In genomic region chr1:54220004-54220811, GRCh38 we compare ENCODE assay signal across 8 cellular contexts. TPM values are rescaled to one million over a fixed set of nuclear protein-coding genes. Genes with fewer than 3 reads are reported as not detected.
A peak's percentile ranks its signal among the peaks of the same experiment; 100 is the strongest.
DNase-seq lines count a peak whose midpoint lies in the region; ATAC-seq and TF ChIP-seq lines count a peak whose summit lies in the region.

No MANE protein-coding gene starts in this region.

- no peak for TF ChIP-seq POLR2A in right lobe of liver (IDR thresholded peaks at IDR 0.05)

- TF ChIP-seq CTCF in brain microvascular endothelial cell (IDR thresholded peaks at IDR 0.05; ENCODE audit: low read depth, low read length, missing control alignments) (no peak), right lobe of liver (IDR thresholded peaks at IDR 0.05) (no peak), thoracic aorta (IDR thresholded peaks at IDR 0.05) (no peak)

- H3K4me3 ChIP-seq in brain microvascular endothelial cell (ENCODE audit: low read depth, low read length) (no peak overlapping the region), right lobe of liver (no peak overlapping the region), thoracic aorta (peak overlapping the region; percentile 33)

- DNase-seq in NOMO-1 (lab: John Stamatoyannopoulos, UW; ENCODE audit: unreplicated experiment in 2 of 2) (peak; percentile 40 to 47), NOMO-1 treated with dmso at 0.1 percent for 144 hours (lab: John Stamatoyannopoulos, UW; ENCODE audit: unreplicated experiment) (no peak), brain microvascular endothelial cell (peak; percentile 25), right lobe of liver (peak in 2 of 3 donors; percentile 62 to 76), thoracic aorta (ENCODE audit: low spot score) (no peak)
- DNase-seq in NK-92 treated with Interleukin-12 subunit alpha and Interleukin-12 subunit beta, amount 100 ng/mL, for 24 hours (lab: John Stamatoyannopoulos, UW), result no peak

- in situ Hi-C loops in brain microvascular endothelial cell (cut with HindIII; ENCODE audit: low pct_ligation_motif_present, low sequenced_read_pairs), result no loop called here

- 36% methylated on average over 6 of the region's 18 CpGs for WGBS in right lobe of liver (ENCODE audit: insufficient coverage, low coverage, low lambda C conversion rate, missing lambda C conversion rate)

- H3K9me3 ChIP-seq in right lobe of liver, result no peaks in the 10 kb centered on the region
- no peaks in the 10 kb centered on the region for H3K9me3 ChIP-seq in thoracic aorta

- H3K27me3 ChIP-seq in brain microvascular endothelial cell (replicated peaks) (no peaks in the 10 kb centered on the region), right lobe of liver (no peaks in the 10 kb centered on the region), thoracic aorta (replicated peaks; ENCODE audit: insufficient read depth) (no peaks in the 10 kb centered on the region)

- H3K27ac ChIP-seq in brain microvascular endothelial cell, result peak overlapping the region; percentile 10
- peak overlapping the region in 1 of 3 donors; percentile 15 for H3K27ac ChIP-seq in right lobe of liver
- H3K27ac ChIP-seq in thoracic aorta, result peak overlapping the region; percentile 40 to 62

- H3K4me1 ChIP-seq in right lobe of liver, result peaks cover 0 to 8% (median 2%) of the 10 kb centered on the region in 4 donors
- peaks cover 12 to 21% of the 10 kb centered on the region in 2 donors for H3K4me1 ChIP-seq in thoracic aorta (ENCODE audit: control insufficient read depth in 1 of 2, low read depth in 2 of 2)

- intact Hi-C loops in right lobe of liver (cut with DNase I), result no loop called here

- peaks cover 38% of the 10 kb centered on the region for H3K36me3 ChIP-seq in brain microvascular endothelial cell (replicated peaks)
- peaks cover 0 to 36% (median 19%) of the 10 kb centered on the region in 4 donors for H3K36me3 ChIP-seq in right lobe of liver
- H3K36me3 ChIP-seq in thoracic aorta, result peaks cover 33% of the 10 kb centered on the region

- ATAC-seq in right lobe of liver (peak; percentile 40 to 83 (median 58)), thoracic aorta (ENCODE audit: insufficient number of reproducible peaks, low FRiP score, low read depth) (no peak), HG02588 (IDR thresholded peaks at IDR 0.05; ENCODE audit: unreplicated experiment) (no peak), HG03520 (IDR thresholded peaks at IDR 0.05; ENCODE audit: unreplicated experiment) (no peak)

RNA-seq across cellular contexts. Expression of gene MRPL37, which starts 20.2 kb away (rescaled TPM):
- total RNA-seq in right lobe of liver (100 to 1,000 TPM in 1 of 6 experiments, 10 to 100 TPM in 5; 56.2 to 108 (median 73.4) TPM), thoracic aorta (10 to 100 TPM; 43.2 to 55.0 TPM)

RNA-seq across cellular contexts. Expression of gene CYB5RL, which starts 20.4 kb away (rescaled TPM):
- total RNA-seq in right lobe of liver (1 to 10 TPM; 2.5 to 4.6 (median 3.0) TPM), thoracic aorta (1 to 10 TPM; 8.7 to 9.0 TPM)

Comparison
In these comparisons a context has a peak if more than half of its experiments do, and no peak if none do; other contexts are left out.
1. DNase-seq: peak in NOMO-1 (2 of 2), brain microvascular endothelial cell (single experiment) and right lobe of liver (2 of 3); none in NOMO-1 treated with dmso at 0.1 percent for 144 hours (single experiment), thoracic aorta (single experiment) and NK-92 treated with Interleukin-12 subunit alpha and Interleukin-12 subunit beta, amount 100 ng/mL, for 24 hours (single experiment).
2. ATAC-seq: peak in right lobe of liver (4 of 4); none in thoracic aorta (single experiment), HG02588 (single experiment) and HG03520 (single experiment).